Comparison of ENCODE assay signal across 16 cellular contexts in the genomic region with DNA sequence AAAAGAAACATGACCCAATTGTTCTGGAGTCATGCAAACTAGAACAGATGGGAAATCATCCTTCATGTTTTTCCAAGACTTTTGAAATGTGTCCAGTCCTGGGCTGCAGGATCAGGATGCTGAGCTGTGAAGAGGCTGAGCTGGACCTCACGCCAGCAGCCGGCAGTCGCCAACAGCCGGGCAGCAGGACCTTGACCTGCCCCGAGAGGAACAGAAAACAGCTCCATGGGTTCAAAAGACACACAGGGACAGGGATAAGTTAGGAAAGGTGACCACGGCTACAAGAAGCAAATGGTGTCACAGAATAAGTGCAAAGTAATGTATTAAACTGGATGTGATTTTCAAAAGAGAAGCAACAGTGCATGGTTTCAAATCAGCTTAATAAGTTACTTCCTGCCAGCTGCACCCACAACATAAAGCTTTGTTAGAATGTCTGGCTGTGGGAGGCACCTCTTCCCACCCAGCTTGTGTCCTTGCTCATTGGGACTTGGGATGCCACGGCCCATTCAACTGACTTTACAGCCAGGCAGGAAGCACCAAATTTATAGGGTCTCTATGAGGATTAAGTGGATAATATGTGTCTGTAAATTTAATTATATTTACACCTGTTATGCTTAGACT.
"Had no signal": no experiment of that assay in that cellular context is flagged by ENCODE, and none has a peak within 500 bp of the region (broad histone marks: within the 10 kb centered on the region; RNA-seq: fewer than 3 reads in every experiment).

No MANE protein-coding gene starts in this region.

- H3K36me3 ChIP-seq: pancreas, sigmoid colon, upper lobe of left lung had no signal

- H3K27ac ChIP-seq: body of pancreas, epithelial cell of prostate, hepatocyte, pancreas, sigmoid colon, testis, upper lobe of left lung had no signal

- H3K4me3 ChIP-seq: body of pancreas, hepatocyte, pancreas, sigmoid colon, testis, upper lobe of left lung had no signal

- H3K9me3 ChIP-seq: body of pancreas, pancreas, sigmoid colon, testis, upper lobe of left lung had no signal

- H3K27me3 ChIP-seq: body of pancreas, hepatocyte, sigmoid colon, testis, upper lobe of left lung had no signal

- H3K4me1 ChIP-seq: body of pancreas, pancreas, sigmoid colon, testis had no signal

- DNase-seq: activated CD4-positive, alpha-beta T cell treated with anti-CD3 and anti-CD28 coated beads for 4 hours; activated CD8-positive, alpha-beta T cell treated with anti-CD3 and anti-CD28 coated beads for 36 hours; activated naive CD4-positive, alpha-beta T cell treated with anti-CD3 and anti-CD28 coated beads for 36 hours; activated T-cell treated with anti-CD3 and anti-CD28 coated beads, Interleukin-2, amount 50 U/mL, for 4 hours; body of pancreas; foreskin fibroblast; left cardiac atrium; mesenchymal stem cell; naive thymus-derived CD4-positive, alpha-beta T cell; pancreas; sigmoid colon; stimulated activated CD4-positive, alpha-beta T cell treated with anti-CD3 and anti-CD28 coated beads, Interleukin-4, amount 100 ng/mL, for 4 hours; upper lobe of left lung had no signal
